ENCODE assay signal across 10 cellular contexts in the genomic region with DNA sequence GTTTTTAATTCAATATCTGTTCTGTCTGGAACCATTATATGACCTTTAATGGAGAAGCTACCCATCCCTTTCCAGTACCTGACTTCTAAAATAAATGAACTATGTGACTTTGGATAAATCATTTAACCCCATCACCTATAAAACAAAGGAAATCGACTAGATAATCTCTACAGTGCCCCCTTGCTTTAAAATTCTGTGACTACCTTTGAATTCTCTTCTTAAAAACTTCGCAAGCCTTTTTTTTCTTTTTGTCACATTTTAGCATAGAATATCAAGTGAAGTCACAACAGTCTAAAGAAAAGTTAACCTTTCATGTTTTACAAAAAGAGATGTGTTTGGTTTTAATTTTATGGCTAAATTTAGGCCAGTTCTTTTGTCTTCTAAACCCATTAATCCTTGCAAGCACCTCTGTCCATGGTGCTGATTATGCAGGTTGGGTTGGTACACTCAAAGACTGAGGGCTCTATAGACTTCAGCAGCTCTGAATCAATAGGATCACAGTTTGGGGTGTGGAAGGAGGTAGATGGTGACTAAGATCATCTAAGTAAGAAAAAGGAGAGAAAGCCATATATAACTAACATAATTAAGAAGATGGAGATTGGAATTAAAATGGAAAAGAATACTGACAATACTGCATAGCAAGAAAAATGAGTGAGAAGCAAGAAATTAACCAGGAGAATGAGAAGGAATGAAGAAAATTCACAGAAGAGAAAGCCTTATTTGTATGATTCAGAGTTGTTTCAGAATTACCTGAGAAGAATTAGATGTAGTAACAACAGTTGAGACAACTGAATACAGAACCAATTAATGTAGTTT. TPM values are rescaled to one million over a fixed set of nuclear protein-coding genes. Genes with fewer than 3 reads are reported as not detected.
A peak's percentile ranks its signal among the peaks of the same experiment; 100 is the strongest.
DNase-seq lines count a peak whose midpoint lies in the region; ATAC-seq, FAIRE-seq and TF ChIP-seq lines count a peak whose summit lies in the region.
"Had no signal": no experiment of that assay in that cellular context is flagged by ENCODE, and none has a peak within 500 bp of the region (broad histone marks: within the 10 kb centered on the region; RNA-seq: fewer than 3 reads in every experiment).

No MANE protein-coding gene starts in this region.

- TF ChIP-seq CTCF in GM13976 (IDR thresholded peaks at IDR 0.05; ENCODE audit: borderline replicate concordance, control extremely low read depth, extremely low read depth, insufficient read depth, missing control alignments) (no peak), K562 (IDR thresholded peaks at IDR 0.05 in 2 of 3, conservative IDR thresholded peaks at IDR 0.05 in 1 of 3; ENCODE audit: insufficient read depth in 2 of 3, low read depth in 1 of 3, low read length in 3 of 3) (no peak), type B pancreatic cell (conservative IDR thresholded peaks at IDR 0.05) (no peak)

- no peaks in the 10 kb centered on the region for H3K27me3 ChIP-seq in K562 (ENCODE audit: control insufficient read depth in 2 of 2, insufficient read depth in 2 of 2, low read length in 2 of 2)
- H3K27me3 ChIP-seq: sigmoid colon had no signal

- no peak overlapping the region for H3K4me3 ChIP-seq in K562
- H3K4me3 ChIP-seq: coronary artery, sigmoid colon had no signal

- no peak overlapping the region for H3K27ac Mint-ChIP-seq in type B pancreatic cell

- no peak for FAIRE-seq in K562 (lab: Jason Lieb, UNC)

- POLR2A ChIA-PET in K562 (lab: Yijun Ruan, JAX): no interaction called here

- H3K4me1 Mint-ChIP-seq in type B pancreatic cell (ENCODE audit: unreplicated experiment): peaks cover 15% of the 10 kb centered on the region

- 0 out of 3 replicates have a peak, but pooled peaks have one; percentile 46 for ATAC-seq in K562
- no peak for ATAC-seq in GM19324 (IDR thresholded peaks at IDR 0.05; ENCODE audit: low FRiP score, unreplicated experiment)

- H3K27ac ChIP-seq in K562 (ENCODE audit: extremely low read depth, low read depth, low read length): no peak overlapping the region
- H3K27ac ChIP-seq: coronary artery, sigmoid colon had no signal

- no peak overlapping the region for H3K4me2 ChIP-seq in K562 (ENCODE audit: insufficient read depth, low read length)

- H3K4me3 Mint-ChIP-seq in type B pancreatic cell: no peak overlapping the region

- no peaks in the 10 kb centered on the region for H3K79me2 ChIP-seq in K562 (ENCODE audit: control insufficient read depth, insufficient read depth, low read length)

- H2AFZ ChIP-seq in K562 (ENCODE audit: low read depth, low read length): no peak overlapping the region

- no peak overlapping the region for H3K9ac ChIP-seq in K562 (ENCODE audit: insufficient read depth in 1 of 2, low read depth in 2 of 2, low read length in 2 of 2)

- WGBS in K562 (ENCODE audit: insufficient coverage, low coverage, missing lambda C conversion rate): 3% methylated on average over 2 of the region's 2 CpGs

- no peaks in the 10 kb centered on the region for H3K36me3 ChIP-seq in K562 (ENCODE audit: control insufficient read depth, insufficient read depth, low read length)
- H3K36me3 ChIP-seq: sigmoid colon had no signal

- in situ Hi-C loops in GM13976 (cut with MboI; ENCODE audit: low sequenced_read_pairs, unreplicated experiment) (no loop called here), K562 (cut with MboI) (no loop called here)

- no peaks in the 10 kb centered on the region for H3K4me1 ChIP-seq in K562 (replicated peaks in 1 of 2; ENCODE audit: control insufficient read depth in 2 of 2, insufficient read depth in 2 of 2, low read length in 2 of 2)
- H3K4me1 ChIP-seq: sigmoid colon had no signal

- no peak for TF ChIP-seq POLR2A in K562 (conservative IDR thresholded peaks at IDR 0.05)

- intact Hi-C loops in K562 (cut with micrococcal nuclease): no loop called here

- H4K20me1 ChIP-seq in K562 (replicated peaks; ENCODE audit: control insufficient read depth, insufficient read depth, low read length): no peaks in the 10 kb centered on the region

- H3K27me3 Mint-ChIP-seq in type B pancreatic cell: peaks cover 14% of the 10 kb centered on the region

- TF ChIP-seq EP300 in K562 (IDR thresholded peaks at IDR 0.05; ENCODE audit: low read length): no peak

- TF ChIP-seq RAD21 in K562 (CRISPR knock-in tag; conservative IDR thresholded peaks at IDR 0.05 in 1 of 2, IDR thresholded peaks at IDR 0.05 in 1 of 2): no peak; a peak in 1 of 4 replicates

- no peaks in the 10 kb centered on the region for H3K9me1 ChIP-seq in K562 (ENCODE audit: control insufficient read depth, insufficient read depth, low read length)

- no TSS peak for BruUV-seq in K562 (replicated peaks; lab: Mats Ljungman, UMichigan)

- DNase-seq in GM13976 (ENCODE audit: low spot score): peak; percentile 6
- peak; percentile 49 for DNase-seq in LHCN-M2 (ENCODE audit: low read depth)
- DNase-seq in K562 (ENCODE audit: extremely low read depth in 1 of 4, low spot score in 3 of 4): peak; percentile 18 to 50 (median 25)
- DNase-seq in left kidney (ENCODE audit: low read depth, low spot score): peak; percentile 90
- no peak for DNase-seq in type B pancreatic cell (ENCODE audit: extremely low spot score, unreplicated experiment)
- DNase-seq in NCI-H1092 treated with DMSO at 0.1 percent for 48 hours (lab: John Stamatoyannopoulos, UW): no peak
- DNase-seq in HK-2 (ENCODE audit: unreplicated experiment): no peak
- DNase-seq: sigmoid colon had no signal

- CTCF ChIA-PET in K562 (lab: Yijun Ruan, JAX; ENCODE audit: low intra/inter-chr PET ratio): no interaction called here

- H3K9me3 Mint-ChIP-seq in type B pancreatic cell: no peaks in the 10 kb centered on the region

- H3K9me3 ChIP-seq in K562 (replicated peaks; ENCODE audit: control insufficient read depth, insufficient read depth, low read depth, low read length): no peaks in the 10 kb centered on the region
- H3K9me3 ChIP-seq: sigmoid colon had no signal

- no peaks in the 10 kb centered on the region for H3K36me3 Mint-ChIP-seq in type B pancreatic cell

TF ChIP-seq in K562, 482 proteins besides CTCF, POLR2A, EP300 and RAD21 (continues in another document):
- TF ChIP-seq FOXK2 (conservative IDR thresholded peaks at IDR 0.05 in 1 of 2, IDR thresholded peaks at IDR 0.05 in 1 of 2; ENCODE audit: low read depth in 2 of 2) (no peak), HDAC2 (IDR thresholded peaks at IDR 0.05) (peak; percentile 40; the same call in 1 of the 2 replicates)

RNA-seq across cellular contexts. Expression of gene TBX15, which starts 59.2 kb away (rescaled TPM):
- total RNA-seq in LHCN-M2 (2014; rRNA removed) (14.1 and 20.9 TPM in 2 replicates), K562 (2014; rRNA removed) (2.4 and 2.6 TPM in 2 replicates), K562 (2014; rRNA removed; fragmentation: Illumina TruSeq; extraction: Trizol) (1.9 and 2.1 TPM in 2 replicates), K562 (2015; rRNA removed; fragmentation: Illumina TruSeq; extraction: Trizol) (1.7 and 2.1 TPM in 2 replicates), K562 (2021) (2.6 and 2.7 TPM in 2 replicates), type B pancreatic cell (ENCODE audit: low replicate concordance) (0.19 and 8.5 TPM in 2 replicates)
- polyA plus RNA-seq in LHCN-M2 (2012): 6.2 TPM
- total RNA-seq in K562 (2011; cell fraction: chromatin; rRNA removed; ENCODE audit: low replicate concordance): 0.28 and 0.95 TPM in 2 replicates
- 0.33 and 0.66 TPM in 2 replicates for total RNA-seq in K562 (2011; cell fraction: nucleolus; rRNA removed)
- 0.31 and 0.73 TPM in 2 replicates for total RNA-seq in K562 (2011; cell fraction: nucleoplasm; rRNA removed)
- polyA plus RNA-seq in K562 (2011; rRNA removed) (0.03 TPM in 1 of 2 replicates, not detected in the other), K562 (2014; fragmentation: Illumina TruSeq; extraction: Trizol) (2.4 and 3.0 TPM in 2 replicates), K562 (2014; fragmentation: Nextera tagmentation; extraction: Ambion mirVana) (1 to 10 TPM; 1.7 to 3.4 TPM), K562 (2014; rRNA removed) (2.1 and 2.3 TPM in 2 replicates)
- polyA plus RNA-seq in K562 (2011; cell fraction: cytosol; rRNA removed): 0.03 TPM in 2 replicates
- polyA plus RNA-seq in K562 (2011; cell fraction: nucleus; rRNA removed): 0.06 and 0.07 TPM in 2 replicates
- 2.2 and 10.1 TPM in 2 replicates for polyA plus RNA-seq in K562 (2012)
- 0.04 and 0.06 TPM in 2 replicates for polyA minus RNA-seq in K562 (2011; rRNA and poly(A)+ RNA removed)
- polyA minus RNA-seq in K562 (2011; cell fraction: cytosol; rRNA and poly(A)+ RNA removed): not detected in 2 replicates
- not detected in 2 replicates for polyA minus RNA-seq in K562 (2011; cell fraction: nucleus; rRNA and poly(A)+ RNA removed)

Comparison
In these comparisons a context has a peak if more than half of its experiments do, and no peak if none do; other contexts are left out.
1. DNase-seq: peak in GM13976 (single experiment), LHCN-M2 (single experiment), K562 (4 of 4) and left kidney (single experiment); none in type B pancreatic cell (single experiment), NCI-H1092 treated with DMSO at 0.1 percent for 48 hours (single experiment) and HK-2 (single experiment).